16 cellular contexts compared by ENCODE assay signal in genomic region chr14:65332141-65332871, GRCh38.
DNase-seq lines count a peak whose midpoint lies in the region; ATAC-seq, FAIRE-seq and TF ChIP-seq lines count a peak whose summit lies in the region.
"Had no signal": no experiment of that assay in that cellular context is flagged by ENCODE, and none has a peak within 500 bp of the region (broad histone marks: within the 10 kb centered on the region; RNA-seq: fewer than 3 reads in every experiment).

No MANE protein-coding gene starts in this region.

- H3K27me3 ChIP-seq in ACC112 (ENCODE audit: insufficient read depth, low read length), result no peaks in the 10 kb centered on the region
- H3K27me3 ChIP-seq: tibial artery had no signal

- ATAC-seq in HG03108 (IDR thresholded peaks at IDR 0.05; ENCODE audit: unreplicated experiment) (no peak), HG02759 (IDR thresholded peaks at IDR 0.05; ENCODE audit: unreplicated experiment) (no peak)

- DNase-seq in GM18507 (ENCODE audit: extremely low spot score, insufficient read length, low read depth), result no peak
- DNase-seq in MV-4-11 (lab: John Stamatoyannopoulos, UW), result peak; percentile 95
- DNase-seq in choroid plexus epithelial cell (ENCODE audit: low read depth), result peak; percentile 26
- DNase-seq in NCI-H526 treated with DMSO at 0.1 percent for 48 hours (lab: John Stamatoyannopoulos, UW), result no peak
- no peak for DNase-seq in GM03348 (ENCODE audit: low spot score)
- DNase-seq: activated CD4-positive, alpha-beta T cell treated with anti-CD3 and anti-CD28 coated beads, Interleukin-2, amount 50 U/mL, for 1 hour; cerebellar nuclear complex; H7; NCI-H226; SHP77 treated with DMSO at 0.1 percent for 48 hours; tibial artery had no signal

- H3K4me3 ChIP-seq in ACC112 (ENCODE audit: low read depth, low read length) (no peak overlapping the region), choroid plexus epithelial cell (ENCODE audit: low read depth, low read length) (no peak overlapping the region)
- H3K4me3 ChIP-seq: tibial artery had no signal

- TF ChIP-seq CTCF in choroid plexus epithelial cell (conservative IDR thresholded peaks at IDR 0.05; ENCODE audit: low read depth, low read length), result no peak

- peak; percentile 49 for FAIRE-seq in GM18507 (lab: Jason Lieb, UNC)
- FAIRE-seq: G401.6 had no signal

- H3K36me3 ChIP-seq in ACC112 (ENCODE audit: insufficient read depth, low read length), result no peaks in the 10 kb centered on the region
- H3K36me3 ChIP-seq: tibial artery had no signal

- no peak overlapping the region for H3K27ac ChIP-seq in ACC112 (ENCODE audit: low read depth, low read length)
- H3K27ac ChIP-seq: KMS-11, tibial artery had no signal

- peak overlapping the region; percentile 69 for H2AFZ ChIP-seq in ACC112 (ENCODE audit: low read length, unreplicated experiment)

- no peaks in the 10 kb centered on the region for H3K79me2 ChIP-seq in ACC112 (ENCODE audit: control insufficient read depth, insufficient read depth, low read length, unreplicated experiment)

- peaks cover 35% of the 10 kb centered on the region for H3K4me1 ChIP-seq in ACC112 (ENCODE audit: control insufficient read depth, insufficient read depth, low read length, unreplicated experiment)
- H3K4me1 ChIP-seq: tibial artery had no signal

Comparison
In these comparisons a context has a peak if more than half of its experiments do, and no peak if none do; other contexts are left out.
1. DNase-seq: peak in MV-4-11 (single experiment) and choroid plexus epithelial cell (single experiment); none in GM18507 (single experiment), NCI-H526 treated with DMSO at 0.1 percent for 48 hours (single experiment) and GM03348 (single experiment).